Comparison of ENCODE assay signal across 17 cellular contexts in the genomic region with DNA sequence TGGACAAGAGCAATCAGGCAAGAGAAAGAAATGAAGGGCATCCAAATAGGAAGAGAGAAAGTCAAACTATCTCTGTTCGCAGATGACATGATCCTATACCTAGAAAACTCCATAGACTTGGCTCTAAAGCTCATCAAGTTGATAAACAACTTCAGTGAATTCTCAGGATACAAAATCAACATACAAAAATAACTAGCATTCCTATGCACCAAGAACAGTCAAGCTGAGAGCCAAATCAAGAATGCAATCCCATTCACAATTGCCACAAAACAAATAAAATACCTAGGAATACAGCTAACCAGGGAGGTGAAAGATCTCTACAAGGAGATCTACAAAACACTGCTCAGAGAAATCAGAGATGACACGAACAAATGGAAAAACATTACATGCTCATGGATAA.
DNase-seq lines count a peak whose midpoint lies in the region; ATAC-seq and TF ChIP-seq lines count a peak whose summit lies in the region.
"Had no signal": no experiment of that assay in that cellular context is flagged by ENCODE, and none has a peak within 500 bp of the region (broad histone marks: within the 10 kb centered on the region; RNA-seq: fewer than 3 reads in every experiment).

No MANE protein-coding gene starts in this region.

- H3K27me3 Mint-ChIP-seq in HFFc6 (ENCODE audit: insufficient read depth), result peaks cover 4% of the 10 kb centered on the region; the same call in 1 of the 2 replicates

- peaks cover 24% of the 10 kb centered on the region for H3K4me1 Mint-ChIP-seq in HFFc6 (ENCODE audit: low read depth)

- no peak overlapping the region for H3K4me3 ChIP-seq in AG10803 (ENCODE audit: low read length)
- H3K4me3 ChIP-seq in choroid plexus epithelial cell (ENCODE audit: low read depth, low read length), result no peak overlapping the region
- H3K4me3 ChIP-seq: GM12878, GM23248 had no signal

- no peak overlapping the region for H3K4me3 Mint-ChIP-seq in HFFc6
- H3K4me3 Mint-ChIP-seq: B cell; CD8-positive, alpha-beta T cell had no signal

- peaks cover 3% of the 10 kb centered on the region; the same call in 1 of the 2 replicates for H3K36me3 Mint-ChIP-seq in HFFc6 (ENCODE audit: low read depth)

- peak; percentile 10 for DNase-seq in AG10803 (ENCODE audit: low read depth)
- peak; percentile 21 for DNase-seq in HFFc6
- peak; percentile 6 for DNase-seq in choroid plexus epithelial cell (ENCODE audit: low read depth)
- DNase-seq in renal cortical epithelial cell (ENCODE audit: low read depth), result peak; percentile 32
- DNase-seq in HuH-7.5 (ENCODE audit: low spot score), result no peak
- DNase-seq in SIG-M5 (lab: John Stamatoyannopoulos, UW), result no peak
- DNase-seq: 8988T; ACHN; C1 segment of cervical spinal cord; CD8-positive, alpha-beta T cell; COR-L47; GM23248; H7 had no signal

- no peak for TF ChIP-seq CTCF in AG10803 (conservative IDR thresholded peaks at IDR 0.05; ENCODE audit: low read length)
- TF ChIP-seq CTCF in HFFc6 (IDR thresholded peaks at IDR 0.05), result no peak
- no peak for TF ChIP-seq CTCF in choroid plexus epithelial cell (conservative IDR thresholded peaks at IDR 0.05; ENCODE audit: low read depth, low read length)

- no peak overlapping the region for H3K27ac Mint-ChIP-seq in HFFc6
- H3K27ac Mint-ChIP-seq: B cell; CD8-positive, alpha-beta T cell had no signal

- no peak for ATAC-seq in HG03342 (IDR thresholded peaks at IDR 0.05; ENCODE audit: unreplicated experiment)
- ATAC-seq: CD8-positive, alpha-beta T cell; GM12878; HepG2 had no signal

- peaks cover 4% of the 10 kb centered on the region for H3K9me3 Mint-ChIP-seq in HFFc6

Comparison
In these comparisons a context has a peak if more than half of its experiments do, and no peak if none do; other contexts are left out.
1. DNase-seq: peak in AG10803 (single experiment), HFFc6 (single experiment), choroid plexus epithelial cell (single experiment) and renal cortical epithelial cell (single experiment); none in HuH-7.5 (single experiment) and SIG-M5 (single experiment).